1 cellular context compared by ENCODE assay signal in genomic region chr21:42414928-42415769, GRCh38.
TF ChIP-seq lines count a peak whose summit lies in the region.

No MANE protein-coding gene starts in this region.

TF ChIP-seq in IMR-90, 13 proteins besides CTCF, POLR2A, EP300 and RAD21 (continued from another document):
- TF ChIP-seq MAZ (IDR thresholded peaks at IDR 0.05; ENCODE audit: borderline replicate concordance, low read depth, low read length) (no peak), RCOR1 (IDR thresholded peaks at IDR 0.05; ENCODE audit: insufficient replicate concordance, low read length) (no peak), NFE2L2 (IDR thresholded peaks at IDR 0.05; ENCODE audit: low read depth, low read length) (no peak), BHLHE40 (IDR thresholded peaks at IDR 0.05; ENCODE audit: low read depth, low read length) (no peak), CEBPB (IDR thresholded peaks at IDR 0.05; ENCODE audit: low read depth, low read length) (no peak)
- TF ChIP-seq, protein P1, sequence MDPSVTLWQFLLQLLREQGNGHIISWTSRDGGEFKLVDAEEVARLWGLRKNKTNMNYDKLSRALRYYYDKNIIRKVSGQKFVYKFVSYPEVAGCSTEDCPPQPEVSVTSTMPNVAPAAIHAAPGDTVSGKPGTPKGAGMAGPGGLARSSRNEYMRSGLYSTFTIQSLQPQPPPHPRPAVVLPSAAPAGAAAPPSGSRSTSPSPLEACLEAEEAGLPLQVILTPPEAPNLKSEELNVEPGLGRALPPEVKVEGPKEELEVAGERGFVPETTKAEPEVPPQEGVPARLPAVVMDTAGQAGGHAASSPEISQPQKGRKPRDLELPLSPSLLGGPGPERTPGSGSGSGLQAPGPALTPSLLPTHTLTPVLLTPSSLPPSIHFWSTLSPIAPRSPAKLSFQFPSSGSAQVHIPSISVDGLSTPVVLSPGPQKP (IDR thresholded peaks at IDR 0.05; ENCODE audit: borderline replicate concordance, low read depth, low read length) = no peak
TF ChIP-seq in IMR-90: peak in this region for 0.
